ENCODE assay signal across 26 cellular contexts in the genomic region with DNA sequence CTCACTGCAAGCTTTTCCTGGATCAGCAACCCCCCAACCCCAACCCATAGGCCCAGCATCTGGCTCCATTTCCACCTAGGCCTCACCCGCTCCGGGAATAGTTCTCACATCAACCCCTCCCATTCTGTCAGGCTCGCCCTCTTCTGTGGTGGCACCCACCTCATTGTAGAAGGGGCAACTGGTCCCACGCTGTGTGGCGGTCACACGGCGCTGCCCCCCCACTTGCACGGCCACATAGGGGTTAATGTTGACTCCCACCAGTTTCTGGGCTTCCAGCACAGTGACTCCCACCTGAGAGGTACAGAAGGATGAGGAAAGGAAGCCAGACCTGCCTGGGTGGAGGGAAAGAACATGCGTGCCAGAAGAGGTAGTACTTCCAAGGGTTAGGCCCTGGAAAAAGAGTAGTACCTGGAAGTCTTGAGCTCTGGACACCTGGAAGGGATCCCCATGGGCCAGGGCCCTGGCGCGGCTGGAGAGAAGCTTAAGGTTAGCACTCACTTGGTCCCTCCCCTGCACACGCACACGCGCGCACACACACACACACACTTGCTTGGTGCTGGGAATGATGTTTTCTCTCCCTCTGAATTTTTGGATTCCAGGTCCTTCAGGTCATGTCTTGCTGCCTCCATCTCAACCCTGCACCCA. TPM values are rescaled to one million over a fixed set of nuclear protein-coding genes. Genes with fewer than 3 reads are reported as not detected.
DNase-seq lines count a peak whose midpoint lies in the region; ATAC-seq and TF ChIP-seq lines count a peak whose summit lies in the region.
"Had no signal": no experiment of that assay in that cellular context is flagged by ENCODE, and none has a peak within 500 bp of the region (broad histone marks: within the 10 kb centered on the region; RNA-seq: fewer than 3 reads in every experiment).

No MANE protein-coding gene starts in this region.

- POLR2A ChIA-PET in activated B cell treated with CpG ODN at 0.5 μM for 24 hours (lab: Charles Lee) = no interaction called here
- POLR2A ChIA-PET in naive thymus-derived CD8-positive, alpha-beta T cell (lab: Charles Lee) = interaction anchor here (0.6 to 2.2 kb wide), 2 partner anchors 13 to 281 kb away, joined by 3 to 7 read pairs; a partner anchor contains a TSS

- intact Hi-C loops in activated B cell treated with CpG ODN at 0.5 μM for 24 hours (cut with micrococcal nuclease) = loop anchor here (5.0 kb wide), 2 partner anchors 59 to 141 kb away; a partner anchor contains a TSS
- intact Hi-C loops in mucosa of descending colon (cut with DNase I, micrococcal nuclease) = no loop called here

- no peaks in the 10 kb centered on the region for H3K9me3 ChIP-seq in mucosa of descending colon
- H3K9me3 ChIP-seq: A549, body of pancreas, HAP-1, heart right ventricle, upper lobe of left lung had no signal

- peaks cover 78% of the 10 kb centered on the region for H3K27me3 Mint-ChIP-seq in activated naive CD4-positive, alpha-beta T cell treated with anti-CD3 and anti-CD28 coated beads, Interleukin-2, amount 10 ng/mL, durations not matched to agents 7 days and 5 days
- peaks cover 25% of the 10 kb centered on the region for H3K27me3 Mint-ChIP-seq in activated B cell treated with CpG ODN at 0.5 μM for 24 hours
- peaks cover 3 to 25% (median 4%) of the 10 kb centered on the region in 5 donors for H3K27me3 Mint-ChIP-seq in naive thymus-derived CD8-positive, alpha-beta T cell
- H3K27me3 Mint-ChIP-seq in stimulated activated memory B cell treated with anti-CD40 and anti-IgM and Interleukin-4, amounts not matched to agents 10 μg/mL and 1 μg/mL and 100 μg/mL, for 72 hours = peaks cover 44% of the 10 kb centered on the region

- H3K36me3 Mint-ChIP-seq in activated naive CD4-positive, alpha-beta T cell treated with anti-CD3 and anti-CD28 coated beads, Interleukin-2, amount 10 ng/mL, durations not matched to agents 7 days and 5 days = no peaks in the 10 kb centered on the region
- H3K36me3 Mint-ChIP-seq in activated B cell treated with CpG ODN at 0.5 μM for 24 hours (ENCODE audit: low read depth) = no peaks in the 10 kb centered on the region
- no peaks in the 10 kb centered on the region for H3K36me3 Mint-ChIP-seq in naive thymus-derived CD8-positive, alpha-beta T cell
- H3K36me3 Mint-ChIP-seq in stimulated activated memory B cell treated with anti-CD40 and anti-IgM and Interleukin-4, amounts not matched to agents 10 μg/mL and 1 μg/mL and 100 μg/mL, for 72 hours = no peaks in the 10 kb centered on the region

- H3K4me3 ChIP-seq in mucosa of descending colon = no peak overlapping the region
- H3K4me3 ChIP-seq: A549, body of pancreas, HAP-1, upper lobe of left lung had no signal

- H3K4me1 ChIP-seq in mucosa of descending colon (ENCODE audit: low read depth) = peaks cover 14% of the 10 kb centered on the region

- no peak overlapping the region for H3K27ac Mint-ChIP-seq in activated naive CD4-positive, alpha-beta T cell treated with anti-CD3 and anti-CD28 coated beads, Interleukin-2, amount 10 ng/mL, durations not matched to agents 7 days and 5 days
- no peak overlapping the region for H3K27ac Mint-ChIP-seq in activated B cell treated with CpG ODN at 0.5 μM for 24 hours
- H3K27ac Mint-ChIP-seq in naive thymus-derived CD8-positive, alpha-beta T cell = peak overlapping the region in 2 of 10 donors; percentile 23 to 59
- peak overlapping the region; percentile 53 for H3K27ac Mint-ChIP-seq in stimulated activated memory B cell treated with anti-CD40 and anti-IgM and Interleukin-4, amounts not matched to agents 10 μg/mL and 1 μg/mL and 100 μg/mL, for 72 hours
- H3K27ac Mint-ChIP-seq: T-helper 2 cell treated with Interferon-gamma antibody and Interleukin-4, amounts not matched to agents 5 μg/mL and 100 μg/mL, for 36 hours had no signal

- TF ChIP-seq CTCF in activated B cell treated with CpG ODN at 0.5 μM for 24 hours (IDR thresholded peaks at IDR 0.05) = no peak
- no peak for TF ChIP-seq CTCF in mucosa of descending colon (IDR thresholded peaks at IDR 0.05)

- H3K9me3 Mint-ChIP-seq in activated naive CD4-positive, alpha-beta T cell treated with anti-CD3 and anti-CD28 coated beads, Interleukin-2, amount 10 ng/mL, durations not matched to agents 7 days and 5 days = no peaks in the 10 kb centered on the region
- H3K9me3 Mint-ChIP-seq in activated B cell treated with CpG ODN at 0.5 μM for 24 hours = no peaks in the 10 kb centered on the region
- H3K9me3 Mint-ChIP-seq in naive thymus-derived CD8-positive, alpha-beta T cell = no peaks in the 10 kb centered on the region
- no peaks in the 10 kb centered on the region for H3K9me3 Mint-ChIP-seq in stimulated activated memory B cell treated with anti-CD40 and anti-IgM and Interleukin-4, amounts not matched to agents 10 μg/mL and 1 μg/mL and 100 μg/mL, for 72 hours
- H3K9me3 Mint-ChIP-seq: T-helper 2 cell treated with Interferon-gamma antibody and Interleukin-4, amounts not matched to agents 5 μg/mL and 100 μg/mL, for 36 hours had no signal

- DNase-seq in activated naive CD4-positive, alpha-beta T cell treated with anti-CD3 and anti-CD28 coated beads, Interleukin-2, amount 10 ng/mL, durations not matched to agents 7 days and 5 days = peak; percentile 12
- no peak for DNase-seq in activated naive CD4-positive, alpha-beta T cell treated with Interleukin-2 at 50 U/mL for 16 hours
- no peak for DNase-seq in activated B cell treated with CpG ODN at 0.5 μM for 24 hours
- DNase-seq in naive thymus-derived CD8-positive, alpha-beta T cell = no peak
- no peak for DNase-seq in amygdala (lab: John Stamatoyannopoulos, UW)
- DNase-seq in mucosa of descending colon = no peak
- no peak for DNase-seq in dedifferentiated amniotic fluid mesenchymal stem cell (ENCODE audit: extremely low spot score)
- DNase-seq: activated CD4-positive, alpha-beta T cell treated with anti-CD3 and anti-CD28 coated beads, Interleukin-2, amount 50 U/mL, for 4 hours; body of pancreas; effector memory CD4-positive, alpha-beta T cell; EL; foreskin keratinocyte; heart right ventricle; left cardiac atrium; mesenchymal stem cell; NCI-H1048; NCI-H1694 treated with DMSO at 0.1 percent for 48 hours; NCI-H2171 treated with DMSO at 0.1 percent for 48 hours; NCI-H526 treated with DMSO at 0.1 percent for 48 hours; RPMI8226 had no signal

- CTCF ChIA-PET in activated naive CD4-positive, alpha-beta T cell treated with anti-CD3 and anti-CD28 coated beads, Interleukin-2, amount 10 ng/mL, durations not matched to agents 7 days and 5 days (lab: Charles Lee) = interaction anchor here (0.8 to 1.0 kb wide), 2 partner anchors 140 to 145 kb away, joined by 3 read pairs; no protein-coding TSS in a partner anchor
- CTCF ChIA-PET in activated B cell treated with CpG ODN at 0.5 μM for 24 hours (lab: Charles Lee) = interaction anchor here (1.0 kb wide), 1 partner anchor 139 kb away, joined by 4 read pairs; no protein-coding TSS in a partner anchor

- no peaks in the 10 kb centered on the region for H3K36me3 ChIP-seq in mucosa of descending colon (ENCODE audit: low read depth)
- H3K36me3 ChIP-seq: HAP-1, heart right ventricle, upper lobe of left lung had no signal

- H3K4me3 Mint-ChIP-seq in activated naive CD4-positive, alpha-beta T cell treated with anti-CD3 and anti-CD28 coated beads, Interleukin-2, amount 10 ng/mL, durations not matched to agents 7 days and 5 days = no peak overlapping the region
- H3K4me3 Mint-ChIP-seq in activated B cell treated with CpG ODN at 0.5 μM for 24 hours = peak overlapping the region; percentile 33
- peak overlapping the region; percentile 35 to 83 (median 52) for H3K4me3 Mint-ChIP-seq in naive thymus-derived CD8-positive, alpha-beta T cell
- no peak overlapping the region for H3K4me3 Mint-ChIP-seq in stimulated activated memory B cell treated with anti-CD40 and anti-IgM and Interleukin-4, amounts not matched to agents 10 μg/mL and 1 μg/mL and 100 μg/mL, for 72 hours

- ATAC-seq in activated B cell treated with CpG ODN at 0.5 μM for 24 hours (ENCODE audit: low read depth) (no peak), mucosa of descending colon (no peak)
- no peak for ATAC-seq in naive thymus-derived CD8-positive, alpha-beta T cell
- ATAC-seq in stimulated activated memory B cell treated with anti-CD40 and anti-IgM and Interleukin-4, amounts not matched to agents 10 μg/mL and 1 μg/mL and 100 μg/mL, for 72 hours = no peak
- ATAC-seq: A549, body of pancreas, foreskin keratinocyte, heart right ventricle, left cardiac atrium, SK-N-SH treated with all-trans-retinoic acid at 6 μM for 48 hours had no signal

- peaks cover 14% of the 10 kb centered on the region for H3K4me1 Mint-ChIP-seq in activated naive CD4-positive, alpha-beta T cell treated with anti-CD3 and anti-CD28 coated beads, Interleukin-2, amount 10 ng/mL, durations not matched to agents 7 days and 5 days
- peaks cover 13% of the 10 kb centered on the region for H3K4me1 Mint-ChIP-seq in activated B cell treated with CpG ODN at 0.5 μM for 24 hours
- H3K4me1 Mint-ChIP-seq in naive thymus-derived CD8-positive, alpha-beta T cell = peaks cover 1 to 17% (median 14%) of the 10 kb centered on the region in 4 donors
- peaks cover 29% of the 10 kb centered on the region for H3K4me1 Mint-ChIP-seq in stimulated activated memory B cell treated with anti-CD40 and anti-IgM and Interleukin-4, amounts not matched to agents 10 μg/mL and 1 μg/mL and 100 μg/mL, for 72 hours

RNA-seq across cellular contexts. Expression of a gene that starts 12.7 kb away (rescaled TPM):
- total RNA-seq in activated B cell treated with CpG ODN at 0.5 μM for 24 hours (1.5 and 2.2 TPM in 2 replicates), mucosa of descending colon (1 to 10 TPM; 3.5 to 5.9 (median 4.1) TPM)
- under 1 TPM; 0.47 to 0.74 TPM for total RNA-seq in naive thymus-derived CD8-positive, alpha-beta T cell
- polyA plus RNA-seq in naive thymus-derived CD8-positive, alpha-beta T cell = 1 to 10 TPM in 1 of 3 donors, under 1 TPM in 2; 0.19 to 1.2 (median 0.30) TPM

Comparison
In these comparisons a context has a peak if more than half of its experiments do, and no peak if none do; other contexts are left out.
1. H3K4me3 Mint-ChIP-seq: peak in activated B cell treated with CpG ODN at 0.5 μM for 24 hours (single experiment) and naive thymus-derived CD8-positive, alpha-beta T cell (10 of 10); none in activated naive CD4-positive, alpha-beta T cell treated with anti-CD3 and anti-CD28 coated beads, Interleukin-2, amount 10 ng/mL, durations not matched to agents 7 days and 5 days (single experiment) and stimulated activated memory B cell treated with anti-CD40 and anti-IgM and Interleukin-4, amounts not matched to agents 10 μg/mL and 1 μg/mL and 100 μg/mL, for 72 hours (single experiment).